Comparison of ENCODE assay signal across 32 cellular contexts in genomic region chr15:87502173-87502572, GRCh38.
"Had no signal": no experiment of that assay in that cellular context is flagged by ENCODE, and none has a peak within 500 bp of the region (broad histone marks: within the 10 kb centered on the region; RNA-seq: fewer than 3 reads in every experiment).

No MANE protein-coding gene starts in this region.

- H3K36me3 ChIP-seq: adrenal gland, colonic mucosa, esophagus squamous epithelium, WERI-Rb-1 had no signal

- H3K9me3 ChIP-seq: adrenal gland, body of pancreas, colonic mucosa, esophagus squamous epithelium had no signal

- H3K9me3 Mint-ChIP-seq: activated CD4-positive, alpha-beta memory T cell treated with anti-CD3 and anti-CD28 coated beads for 36 hours; activated naive CD4-positive, alpha-beta T cell treated with anti-CD3 and anti-CD28 coated beads for 36 hours; activated naive CD4-positive, alpha-beta T cell treated with anti-CD3 and anti-CD28 coated beads, Interleukin-2, amount 50 U/mL, for 24 hours; activated naive CD8-positive, alpha-beta T cell treated with anti-CD3 and anti-CD28 coated beads for 36 hours; activated naive CD8-positive, alpha-beta T cell treated with anti-CD3 and anti-CD28 coated beads, Interleukin-2, amount 50 U/mL, for 24 hours; activated T-helper 1 cell treated with anti-CD3 and anti-CD28 coated beads, Interleukin-12 subunit alpha, Interleukin-12 subunit beta, Interleukin-2, Interleukin-4 antibody, amounts not matched to agents 30 ng/mL and 10 ng/mL and 1 ng/mL, durations not matched to agents 14 hours and 24 hours and 36 hours; activated T-helper 2 cell treated with anti-CD3 and anti-CD28 coated beads, Interferon-gamma antibody, Interleukin-2, Interleukin-4, amounts not matched to agents 10 μg/mL and 5 μg/mL and 100 μg/mL, durations not matched to agents 14 hours and 24 hours and 36 hours; T-helper 2 cell treated with Interferon-gamma antibody and Interleukin-4, amounts not matched to agents 5 μg/mL and 100 μg/mL, for 36 hours had no signal

- H3K27me3 ChIP-seq: adrenal gland, body of pancreas, colonic mucosa, esophagus squamous epithelium had no signal

- H3K4me1 Mint-ChIP-seq: activated B cell treated with CpG ODN at 0.5 μM for 24 hours; activated CD8-positive, alpha-beta memory T cell treated with anti-CD3 and anti-CD28 coated beads, Interleukin-2, amount 10 ng/mL, durations not matched to agents 7 days and 5 days; activated naive CD4-positive, alpha-beta T cell treated with anti-CD3 and anti-CD28 coated beads, Interleukin-2, amount 50 U/mL, for 24 hours; activated naive CD8-positive, alpha-beta T cell treated with anti-CD3 and anti-CD28 coated beads for 36 hours; activated naive CD8-positive, alpha-beta T cell treated with anti-CD3 and anti-CD28 coated beads, Interleukin-2, amount 50 U/mL, for 24 hours; T-helper 17 cell had no signal

- H3K4me3 Mint-ChIP-seq: activated B cell treated with CpG ODN at 0.5 μM for 24 hours; activated CD4-positive, alpha-beta memory T cell treated with anti-CD3 and anti-CD28 coated beads for 36 hours; activated CD8-positive, alpha-beta memory T cell treated with anti-CD3 and anti-CD28 coated beads, Interleukin-2, amount 10 ng/mL, durations not matched to agents 7 days and 5 days; activated CD8-positive, alpha-beta T cell treated with anti-CD3 and anti-CD28 coated beads, Interleukin-2, amount 10 ng/mL, durations not matched to agents 7 days and 5 days; activated naive CD4-positive, alpha-beta T cell treated with anti-CD3 and anti-CD28 coated beads for 36 hours; activated naive CD4-positive, alpha-beta T cell treated with anti-CD3 and anti-CD28 coated beads, Interleukin-2, amount 50 U/mL, for 24 hours; activated naive CD8-positive, alpha-beta T cell treated with anti-CD3 and anti-CD28 coated beads for 36 hours; activated naive CD8-positive, alpha-beta T cell treated with anti-CD3 and anti-CD28 coated beads, Interleukin-2, amount 50 U/mL, for 24 hours; activated T-helper 1 cell treated with anti-CD3 and anti-CD28 coated beads, Interleukin-12 subunit alpha, Interleukin-12 subunit beta, Interleukin-2, Interleukin-4 antibody, amounts not matched to agents 30 ng/mL and 10 ng/mL and 1 ng/mL, durations not matched to agents 14 hours and 24 hours and 36 hours; T-helper 17 cell; T-helper 2 cell treated with Interferon-gamma antibody and Interleukin-4, amounts not matched to agents 5 μg/mL and 100 μg/mL, for 36 hours had no signal

- ATAC-seq: activated CD4-positive, CD25-positive, alpha-beta regulatory T cell treated with anti-CD3 and anti-CD28 coated beads, Interleukin-2, amount 50 U/mL, for 24 hours; activated CD8-positive, alpha-beta memory T cell treated with anti-CD3 and anti-CD28 coated beads, Interleukin-2, amount 10 ng/mL, durations not matched to agents 7 days and 5 days; activated CD8-positive, alpha-beta T cell treated with anti-CD3 and anti-CD28 coated beads, Interleukin-2, amount 10 ng/mL, durations not matched to agents 7 days and 5 days; activated naive CD8-positive, alpha-beta T cell treated with anti-CD3 and anti-CD28 coated beads, Interleukin-2, amount 50 U/mL, for 24 hours; body of pancreas; T-helper 17 cell had no signal

- H3K4me3 ChIP-seq: adrenal gland, body of pancreas, colonic mucosa, esophagus squamous epithelium had no signal

- H3K36me3 Mint-ChIP-seq: activated CD4-positive, alpha-beta memory T cell treated with anti-CD3 and anti-CD28 coated beads for 36 hours; activated CD8-positive, alpha-beta memory T cell treated with anti-CD3 and anti-CD28 coated beads, Interleukin-2, amount 10 ng/mL, durations not matched to agents 7 days and 5 days; activated naive CD4-positive, alpha-beta T cell treated with anti-CD3 and anti-CD28 coated beads, Interleukin-2, amount 50 U/mL, for 24 hours; activated naive CD8-positive, alpha-beta T cell treated with anti-CD3 and anti-CD28 coated beads for 36 hours had no signal

- H3K4me1 ChIP-seq: adrenal gland, body of pancreas, colonic mucosa, esophagus squamous epithelium had no signal

- H3K27me3 Mint-ChIP-seq: activated B cell treated with CpG ODN at 0.5 μM for 24 hours; activated CD4-positive, alpha-beta memory T cell treated with anti-CD3 and anti-CD28 coated beads for 36 hours; activated CD8-positive, alpha-beta memory T cell treated with anti-CD3 and anti-CD28 coated beads, Interleukin-2, amount 10 ng/mL, durations not matched to agents 7 days and 5 days; activated naive CD4-positive, alpha-beta T cell treated with anti-CD3 and anti-CD28 coated beads, Interleukin-2, amount 50 U/mL, for 24 hours; activated naive CD8-positive, alpha-beta T cell treated with anti-CD3 and anti-CD28 coated beads, Interleukin-2, amount 50 U/mL, for 24 hours had no signal

- H3K27ac Mint-ChIP-seq: activated B cell treated with CpG ODN at 0.5 μM for 24 hours; activated CD4-positive, alpha-beta memory T cell treated with anti-CD3 and anti-CD28 coated beads for 36 hours; activated CD8-positive, alpha-beta memory T cell treated with anti-CD3 and anti-CD28 coated beads, Interleukin-2, amount 10 ng/mL, durations not matched to agents 7 days and 5 days; activated CD8-positive, alpha-beta T cell treated with anti-CD3 and anti-CD28 coated beads, Interleukin-2, amount 10 ng/mL, durations not matched to agents 7 days and 5 days; activated naive CD4-positive, alpha-beta T cell treated with anti-CD3 and anti-CD28 coated beads for 36 hours; activated naive CD4-positive, alpha-beta T cell treated with anti-CD3 and anti-CD28 coated beads, Interleukin-2, amount 50 U/mL, for 24 hours; activated naive CD8-positive, alpha-beta T cell treated with anti-CD3 and anti-CD28 coated beads for 36 hours; activated naive CD8-positive, alpha-beta T cell treated with anti-CD3 and anti-CD28 coated beads, Interleukin-2, amount 50 U/mL, for 24 hours; activated T-helper 1 cell treated with anti-CD3 and anti-CD28 coated beads, Interleukin-12 subunit alpha, Interleukin-12 subunit beta, Interleukin-2, Interleukin-4 antibody, amounts not matched to agents 30 ng/mL and 10 ng/mL and 1 ng/mL, durations not matched to agents 14 hours and 24 hours and 36 hours; activated T-helper 2 cell treated with anti-CD3 and anti-CD28 coated beads, Interferon-gamma antibody, Interleukin-2, Interleukin-4, amounts not matched to agents 10 μg/mL and 5 μg/mL and 100 μg/mL, durations not matched to agents 14 hours and 24 hours and 36 hours; T-helper 17 cell; T-helper 2 cell treated with Interferon-gamma antibody and Interleukin-4, amounts not matched to agents 5 μg/mL and 100 μg/mL, for 36 hours had no signal

- DNase-seq: activated B cell treated with CpG ODN at 0.5 μM for 24 hours; activated CD4-positive, alpha-beta memory T cell treated with anti-CD3 and anti-CD28 coated beads for 36 hours; activated CD4-positive, alpha-beta T cell treated with anti-CD3 and anti-CD28 coated beads for 48 hours; activated CD8-positive, alpha-beta memory T cell treated with anti-CD3 and anti-CD28 coated beads, Interleukin-2, amount 10 ng/mL, durations not matched to agents 7 days and 5 days; activated CD8-positive, alpha-beta memory T cell treated with anti-CD3 and anti-CD28 coated beads, Interleukin-2, amount 50 U/mL, for 4 hours; activated CD8-positive, alpha-beta T cell treated with anti-CD3 and anti-CD28 coated beads, Interleukin-2, amount 10 ng/mL, durations not matched to agents 7 days and 5 days; activated effector memory CD4-positive, alpha-beta T cell treated with anti-CD3 and anti-CD28 coated beads, Interleukin-2, amount 50 U/mL, for 16 hours; activated naive CD4-positive, alpha-beta T cell treated with anti-CD3 and anti-CD28 coated beads for 36 hours; activated naive CD8-positive, alpha-beta T cell treated with anti-CD3 and anti-CD28 coated beads for 36 hours; activated naive CD8-positive, alpha-beta T cell treated with anti-CD3 and anti-CD28 coated beads, Interleukin-2, amount 50 U/mL, for 24 hours; activated T-cell treated with anti-CD3 and anti-CD28 coated beads, Interleukin-2, amount 50 U/mL, for 1 hour; activated T-cell treated with anti-CD3 and anti-CD28 coated beads, Interleukin-2, amount 50 U/mL, for 48 hours; adrenal gland; amygdala; aorta; body of pancreas; central memory CD4-positive, alpha-beta T cell; cerebellar nuclear complex; colonic mucosa; effector CD8-positive, alpha-beta T cell; esophagus squamous epithelium; foreskin melanocyte; T-helper 1 cell; T-helper 17 cell; T1000; WERI-Rb-1 had no signal

- H3K27ac ChIP-seq: adrenal gland, body of pancreas, colonic mucosa, epithelial cell of prostate, esophagus squamous epithelium, WERI-Rb-1 had no signal
